In the genomic region with DNA sequence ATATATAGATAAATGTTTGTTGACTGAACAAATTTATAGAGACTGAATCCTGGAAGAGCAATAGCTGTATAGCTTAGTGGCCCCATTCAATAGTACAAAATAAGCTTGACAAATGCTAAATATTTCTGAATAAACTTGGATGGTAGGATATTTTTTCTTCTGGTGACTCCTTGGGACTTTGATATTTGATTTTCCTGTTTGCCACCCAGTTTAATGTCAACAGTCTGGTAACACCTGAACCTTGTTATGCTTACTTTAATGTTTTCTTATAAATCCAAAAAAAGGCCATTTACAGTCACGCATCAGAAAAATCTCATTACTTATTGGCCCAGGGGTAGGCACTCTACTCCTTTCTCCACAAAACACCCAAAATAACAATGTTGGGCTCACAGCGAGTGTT, we compare ENCODE assay signal across 12 cellular contexts. TPM values are rescaled to one million over a fixed set of nuclear protein-coding genes. Genes with fewer than 3 reads are reported as not detected.
"Had no signal": no experiment of that assay in that cellular context is flagged by ENCODE, and none has a peak within 500 bp of the region (broad histone marks: within the 10 kb centered on the region; RNA-seq: fewer than 3 reads in every experiment).

No MANE protein-coding gene starts in this region.

- H3K4me3 ChIP-seq: GM23248, GM23338, HAP-1 had no signal

- H3K9ac ChIP-seq: GM23248 had no signal

- H3K4me3 Mint-ChIP-seq: GM23338, H9, HFFc6 had no signal

- H3K9me3 Mint-ChIP-seq: GM23338, H9, HFFc6 had no signal

- H3K36me3 ChIP-seq: HAP-1 had no signal

- H3K4me2 ChIP-seq: GM23338 had no signal

- H3K4me1 Mint-ChIP-seq: GM23338, H9 had no signal

- ATAC-seq: GM23338, HCT116 had no signal

- H2AFZ ChIP-seq: GM23248, GM23338 had no signal

- DNase-seq: GM23248, GOT3, H7, H9, HCEC 1CT, HFFc6 had no signal

- H3K27ac ChIP-seq: GM23248 had no signal

- H3K9me3 ChIP-seq: HAP-1 had no signal

- H3K4me1 ChIP-seq: HAP-1 had no signal

- FAIRE-seq: H1, H54 had no signal

- H3K27ac Mint-ChIP-seq: GM23338, H9, HFFc6 had no signal

RNA-seq across cellular contexts. Expression of a gene that starts 30.8 kb away (rescaled TPM):
- total RNA-seq: GM23248, GM23338, H1, H4, H7, H9, HFFc6 had no signal
- polyA plus RNA-seq: GM23248, GM23338 had no signal
